ENCODE assay signal across 9 cellular contexts in genomic region chr11:71252434-71252781, GRCh38. TPM values are rescaled to one million over a fixed set of nuclear protein-coding genes. Genes with fewer than 3 reads are reported as not detected.
DNase-seq lines count a peak whose midpoint lies in the region; ATAC-seq and TF ChIP-seq lines count a peak whose summit lies in the region.
"Had no signal": no experiment of that assay in that cellular context is flagged by ENCODE, and none has a peak within 500 bp of the region (broad histone marks: within the 10 kb centered on the region; RNA-seq: fewer than 3 reads in every experiment).

Gene SHANK2 (minus strand): TSS chr11:71252577. CDS start chr11:71147326, 105,251 bp downstream.

- H3K4me1 Mint-ChIP-seq in type B pancreatic cell (ENCODE audit: unreplicated experiment) = peaks cover 50% of the 10 kb centered on the region

- H3K27ac Mint-ChIP-seq in type B pancreatic cell = peak within 1 kb of the TSS; percentile 94
- H3K27ac Mint-ChIP-seq: CD8-positive, alpha-beta T cell had no signal

- intact Hi-C loops in colonic mucosa (cut with DNase I) = no loop called here

- H3K4me3 ChIP-seq in colonic mucosa = peak within 1 kb of the TSS; percentile 66

- peaks cover 4% of the 10 kb centered on the region for H3K36me3 Mint-ChIP-seq in type B pancreatic cell
- H3K36me3 Mint-ChIP-seq: CD8-positive, alpha-beta T cell had no signal

- peak; percentile 65 for DNase-seq in NCI-H748 (lab: John Stamatoyannopoulos, UW; ENCODE audit: unreplicated experiment)
- no peak for DNase-seq in NCI-H748 treated with DMSO at 0.1 percent for 48 hours (lab: John Stamatoyannopoulos, UW)
- peak; percentile 64 for DNase-seq in colonic mucosa
- DNase-seq in mesenteric fat pad (ENCODE audit: low spot score) = peak; percentile 77
- no peak for DNase-seq in type B pancreatic cell (ENCODE audit: extremely low spot score, unreplicated experiment)
- no peak for DNase-seq in inferior parietal cortex (ENCODE audit: extremely low spot score)
- DNase-seq in activated CD8-positive, alpha-beta memory T cell treated with anti-CD3 and anti-CD28 coated beads, Interleukin-2, amount 50 U/mL, for 48 hours = no peak
- DNase-seq: CD8-positive, alpha-beta T cell had no signal

- no peaks in the 10 kb centered on the region for H3K9me3 ChIP-seq in colonic mucosa

- no peaks in the 10 kb centered on the region for H3K9me3 Mint-ChIP-seq in type B pancreatic cell
- H3K9me3 Mint-ChIP-seq: CD8-positive, alpha-beta T cell had no signal

- peaks cover 28% of the 10 kb centered on the region for H3K27me3 Mint-ChIP-seq in type B pancreatic cell

- H3K36me3 ChIP-seq in colonic mucosa = no peaks in the 10 kb centered on the region

- H3K27me3 ChIP-seq in colonic mucosa = peaks cover 8% of the 10 kb centered on the region

- H3K4me3 Mint-ChIP-seq in type B pancreatic cell = peak within 1 kb of the TSS; percentile 88
- H3K4me3 Mint-ChIP-seq: CD8-positive, alpha-beta T cell had no signal

- H3K4me1 ChIP-seq in colonic mucosa = peaks cover 6% of the 10 kb centered on the region

- H3K9ac ChIP-seq in colonic mucosa (ENCODE audit: low read depth in 2 of 2, low read length in 2 of 2) = peak within 1 kb of the TSS; percentile 73 to 84

- ATAC-seq in HG02885 (IDR thresholded peaks at IDR 0.05; ENCODE audit: poor library complexity, unreplicated experiment) = no peak
- ATAC-seq: CD8-positive, alpha-beta T cell had no signal

- H3K27ac ChIP-seq in colonic mucosa = peak within 1 kb of the TSS; percentile 43

- TF ChIP-seq CTCF in colonic mucosa (IDR thresholded peaks at IDR 0.05) (no peak), type B pancreatic cell (conservative IDR thresholded peaks at IDR 0.05) (no peak)

RNA-seq across cellular contexts. Expression of gene SHANK2, which starts in this region (rescaled TPM):
- 10 to 100 TPM; 26.0 to 38.1 TPM for total RNA-seq in colonic mucosa
- total RNA-seq in mesenteric fat pad = 2.0 TPM
- total RNA-seq in type B pancreatic cell (ENCODE audit: low replicate concordance) = 25.9 and 49.4 TPM in 2 replicates
- total RNA-seq: CD8-positive, alpha-beta T cell had no signal

Comparison
In these comparisons a context has a peak if more than half of its experiments do, and no peak if none do; other contexts are left out.
1. DNase-seq: peak in NCI-H748 (single experiment), colonic mucosa (single experiment) and mesenteric fat pad (single experiment); none in NCI-H748 treated with DMSO at 0.1 percent for 48 hours (single experiment), type B pancreatic cell (single experiment), inferior parietal cortex (single experiment) and activated CD8-positive, alpha-beta memory T cell treated with anti-CD3 and anti-CD28 coated beads, Interleukin-2, amount 50 U/mL, for 48 hours (single experiment).